In the genomic region with DNA sequence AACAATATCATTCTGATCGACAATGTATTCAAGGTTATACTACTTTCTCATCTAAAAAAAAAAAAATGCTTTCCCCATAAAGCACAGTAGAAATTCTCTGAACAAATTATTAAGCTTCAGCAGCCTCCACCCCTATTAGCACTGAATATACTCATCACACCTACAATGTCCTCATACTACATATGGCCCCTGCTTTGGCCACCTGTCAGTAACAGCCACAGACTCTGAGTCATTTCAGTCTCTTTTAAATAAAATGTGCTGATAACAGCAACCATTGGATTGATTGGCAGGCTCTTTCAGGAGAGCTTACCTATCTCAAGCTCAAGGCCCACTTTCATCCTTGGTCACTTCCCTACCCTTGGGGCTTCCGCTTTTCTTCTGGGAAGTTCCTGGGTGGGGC, we compare ENCODE assay signal across 15 cellular contexts.
"Had no signal": no experiment of that assay in that cellular context is flagged by ENCODE, and none has a peak within 500 bp of the region (broad histone marks: within the 10 kb centered on the region; RNA-seq: fewer than 3 reads in every experiment).

No MANE protein-coding gene starts in this region.

- DNase-seq: activated CD4-positive, alpha-beta T cell treated with anti-CD3 and anti-CD28 coated beads for 36 hours; activated CD4-positive, alpha-beta T cell treated with anti-CD3 and anti-CD28 coated beads, Interleukin-2, amount 50 U/mL, for 48 hours; amniotic stem cell; effector memory CD8-positive, alpha-beta T cell; mesenchymal stem cell; naive thymus-derived CD8-positive, alpha-beta T cell; stimulated activated CD4-positive, alpha-beta T cell treated with anti-CD3 and anti-CD28 coated beads, Interleukin-15, amount 100 ng/mL, for 24 hours; stimulated activated CD4-positive, alpha-beta T cell treated with anti-CD3 and anti-CD28 coated beads, Interleukin-4, amount 100 ng/mL, for 1 hour; stomach; upper lobe of left lung had no signal

- H3K27me3 Mint-ChIP-seq: activated naive CD8-positive, alpha-beta T cell; effector memory CD8-positive, alpha-beta T cell had no signal

- H3K27ac Mint-ChIP-seq: activated CD4-positive, alpha-beta T cell treated with anti-CD3 and anti-CD28 coated beads for 36 hours; activated naive CD8-positive, alpha-beta T cell; effector memory CD8-positive, alpha-beta T cell; naive thymus-derived CD8-positive, alpha-beta T cell had no signal

- H3K4me1 Mint-ChIP-seq: activated CD4-positive, alpha-beta T cell treated with anti-CD3 and anti-CD28 coated beads for 36 hours; naive thymus-derived CD8-positive, alpha-beta T cell had no signal

- H3K9me3 Mint-ChIP-seq: effector memory CD8-positive, alpha-beta T cell; naive thymus-derived CD8-positive, alpha-beta T cell had no signal

- H3K36me3 Mint-ChIP-seq: activated naive CD8-positive, alpha-beta T cell; naive thymus-derived CD8-positive, alpha-beta T cell had no signal

- ATAC-seq: activated CD4-positive, alpha-beta T cell treated with anti-CD3 and anti-CD28 coated beads for 36 hours; effector memory CD8-positive, alpha-beta T cell; naive thymus-derived CD8-positive, alpha-beta T cell had no signal

- H3K4me3 ChIP-seq: cardiac muscle cell, prostate gland, right atrium auricular region, skin epidermis, stomach, upper lobe of left lung had no signal

- H3K4me3 Mint-ChIP-seq: activated CD4-positive, alpha-beta T cell treated with anti-CD3 and anti-CD28 coated beads for 36 hours; activated naive CD8-positive, alpha-beta T cell; effector memory CD8-positive, alpha-beta T cell; naive thymus-derived CD8-positive, alpha-beta T cell had no signal
